In genomic region chr6:170460606-170461005, GRCh38 we compare ENCODE assay signal across 19 cellular contexts.
"Had no signal": no experiment of that assay in that cellular context is flagged by ENCODE, and none has a peak within 500 bp of the region (broad histone marks: within the 10 kb centered on the region; RNA-seq: fewer than 3 reads in every experiment).

No MANE protein-coding gene starts in this region.

- H3K9me3 ChIP-seq: mucosa of descending colon, neutrophil, right lobe of liver, stomach, testis, tibial artery had no signal

- H3K4me1 ChIP-seq: parathyroid adenoma, right lobe of liver, tibial artery had no signal

- H3K27me3 ChIP-seq: dorsolateral prefrontal cortex, right lobe of liver, testis had no signal

- H2AFZ ChIP-seq: parathyroid adenoma had no signal

- H3K79me2 ChIP-seq: parathyroid adenoma had no signal

- H3K36me3 ChIP-seq: neutrophil, right lobe of liver, stomach, tibial artery had no signal

- DNase-seq: dorsolateral prefrontal cortex; effector CD4-positive, alpha-beta T cell; hypothalamus; kidney; mucosa of descending colon; naive B cell; right lobe of liver; small intestine; stimulated activated CD4-positive, alpha-beta T cell treated with anti-CD3 and anti-CD28 coated beads, Interleukin-12 subunit alpha, Interleukin-12 subunit beta, amount 100 ng/mL, for 4 hours; stimulated activated CD4-positive, alpha-beta T cell treated with anti-CD3 and anti-CD28 coated beads, Interleukin-1b, Interleukin-23, amount 100 ng/mL, for 48 hours; stimulated activated CD4-positive, alpha-beta T cell treated with anti-CD3 and anti-CD28 coated beads, Interleukin-4, amount 100 ng/mL, for 1 hour; stimulated activated CD8-positive, alpha-beta memory T cell treated with anti-CD3 and anti-CD28 coated beads, Interleukin-4, amount 100 ng/mL, for 48 hours; stimulated activated naive CD4-positive, alpha-beta T cell; stomach; tibial artery had no signal

- H3K4me3 ChIP-seq: lung, mucosa of descending colon, right lobe of liver, testis, tibial artery had no signal

- H3K9ac ChIP-seq: parathyroid adenoma had no signal

- H3K27ac ChIP-seq: dorsolateral prefrontal cortex, neutrophil, parathyroid adenoma, right lobe of liver, stomach, testis, tibial artery had no signal
